ENCODE assay signal across 8 cellular contexts in genomic region chr12:67649165-67650126, GRCh38. TPM values are rescaled to one million over a fixed set of nuclear protein-coding genes. Genes with fewer than 3 reads are reported as not detected.
DNase-seq lines count a peak whose midpoint lies in the region; ATAC-seq and TF ChIP-seq lines count a peak whose summit lies in the region.

No MANE protein-coding gene starts in this region.

- peak overlapping the region; percentile 91 to 94 for H3K27ac ChIP-seq in left lung

- ATAC-seq in GM19023 (IDR thresholded peaks at IDR 0.05; ENCODE audit: unreplicated experiment): peak; percentile 32
- peak; percentile 26 for ATAC-seq in HG03135 (IDR thresholded peaks at IDR 0.05; ENCODE audit: unreplicated experiment)
- ATAC-seq in left lung: peak; percentile 25

- peak overlapping the region; percentile 88 for H3K4me3 ChIP-seq in AG09309 (ENCODE audit: control insufficient read depth, low read depth, low read length)
- peak overlapping the region; percentile 84 to 92 for H3K4me3 ChIP-seq in cardiac fibroblast (replicated peaks in 1 of 2; ENCODE audit: low read depth in 2 of 2, low read length in 2 of 2)
- H3K4me3 ChIP-seq in left lung: peak overlapping the region; percentile 81 to 84

- H3K9me3 ChIP-seq in left lung: no peaks in the 10 kb centered on the region

- DNase-seq in AG09309 (ENCODE audit: low read depth): no peak
- DNase-seq in T-helper 22 cell (ENCODE audit: low read depth): peak; percentile 7
- peak in 1 of 2 donors; percentile 29 for DNase-seq in cardiac fibroblast (ENCODE audit: low read depth in 2 of 2)
- DNase-seq in left lung: peak; percentile 42 to 86
- DNase-seq in stimulated activated CD4-positive, alpha-beta T cell treated with anti-CD3 and anti-CD28 coated beads, TNF-alpha, amount 100 ng/mL, for 4 hours (ENCODE audit: low read depth in 3 of 3): peak in 2 of 3 experiments; percentile 21 to 39
- no peak for DNase-seq in islet precursor cell

- peaks cover 0 to 18% of the 10 kb centered on the region in 2 donors for H3K27me3 ChIP-seq in left lung

- TF ChIP-seq CTCF in AG09309 (IDR thresholded peaks at IDR 0.05; ENCODE audit: control insufficient read depth, insufficient read depth, low read depth, low read length, missing control alignments): no peak
- no peak for TF ChIP-seq CTCF in cardiac fibroblast (IDR thresholded peaks at IDR 0.05; ENCODE audit: low read depth, low read length)
- TF ChIP-seq CTCF in left lung (IDR thresholded peaks at IDR 0.05): no peak

- no peaks in the 10 kb centered on the region for H3K36me3 ChIP-seq in left lung

- intact Hi-C loops in left lung (cut with DNase I): no loop called here

- H3K4me1 ChIP-seq in left lung: peaks cover 7 to 41% of the 10 kb centered on the region in 2 donors

RNA-seq across cellular contexts. Expression of gene DYRK2, which starts 0.9 kb away (rescaled TPM):
- 10 to 100 TPM; 17.4 to 22.8 TPM for total RNA-seq in left lung

Comparison
In these comparisons a context has a peak if more than half of its experiments do, and no peak if none do; other contexts are left out.
1. DNase-seq: peak in T-helper 22 cell (single experiment), left lung (2 of 2) and stimulated activated CD4-positive, alpha-beta T cell treated with anti-CD3 and anti-CD28 coated beads, TNF-alpha, amount 100 ng/mL, for 4 hours (2 of 3); none in AG09309 (single experiment) and islet precursor cell (single experiment).
2. Peak in every context shown above with its lines, with median percentiles within 50 percentile points of each other: H3K4me3 ChIP-seq and ATAC-seq.